ENCODE assay signal across 1 cellular context in genomic region chr12:47905313-47905730, GRCh38.
TF ChIP-seq lines count a peak whose summit lies in the region.

No MANE protein-coding gene starts in this region.

TF ChIP-seq in HEK293, 187 proteins besides CTCF, POLR2A, EP300 and RAD21 (continued from another document and continues in another):
- TF ChIP-seq ZNF518A (tag by site-specific recombination; conservative IDR thresholded peaks at IDR 0.05; ENCODE audit: low read depth) (no peak), KLF16 (tag by site-specific recombination; IDR thresholded peaks at IDR 0.05) (peak; percentile 51; the same call in 1 of the 2 replicates), ZNF513 (tag by site-specific recombination; IDR thresholded peaks at IDR 0.05) (no peak), PRDM2 (tag by site-specific recombination; IDR thresholded peaks at IDR 0.05; ENCODE audit: borderline replicate concordance) (peak; percentile 52; the same call in 1 of the 2 replicates), BCL6B (tag by site-specific recombination; IDR thresholded peaks at IDR 0.05) (no peak), SP3 (tag by site-specific recombination; IDR thresholded peaks at IDR 0.05) (no peak), ZNF626 (tag by site-specific recombination; IDR thresholded peaks at IDR 0.05) (no peak), PRDM1 (tag by site-specific recombination; IDR thresholded peaks at IDR 0.05) (no peak), HIC1 (tag by site-specific recombination; IDR thresholded peaks at IDR 0.05) (peak; percentile 77), GLIS1 (tag by site-specific recombination; IDR thresholded peaks at IDR 0.05) (peak; percentile 68), ZBTB11 (tag by site-specific recombination; conservative IDR thresholded peaks at IDR 0.05; ENCODE audit: low read depth) (no peak), ZNF146 (tag by site-specific recombination; IDR thresholded peaks at IDR 0.05) (no peak), HOXC10 (CRISPR knock-in tag; IDR thresholded peaks at IDR 0.05) (no peak), ZNF624 (tag by site-specific recombination; IDR thresholded peaks at IDR 0.05) (no peak), ZBTB44 (tag by site-specific recombination; IDR thresholded peaks at IDR 0.05) (no peak), BCL11B (tag by site-specific recombination; IDR thresholded peaks at IDR 0.05; ENCODE audit: low read depth) (peak; percentile 23; the same call in 1 of the 2 replicates), ZNF530 (tag by site-specific recombination; IDR thresholded peaks at IDR 0.05; ENCODE audit: low read depth) (no peak), ZNF202 (tag by site-specific recombination; IDR thresholded peaks at IDR 0.05; ENCODE audit: borderline replicate concordance) (no peak), ZNF521 (tag by site-specific recombination; IDR thresholded peaks at IDR 0.05) (no peak), ZNF645 (tag by site-specific recombination; IDR thresholded peaks at IDR 0.05) (no peak), GLIS2 (tag by site-specific recombination; IDR thresholded peaks at IDR 0.05) (peak; percentile 78), ZNF76 (tag by site-specific recombination; IDR thresholded peaks at IDR 0.05; ENCODE audit: borderline replicate concordance, low read depth) (0 out of 2 replicates have a peak, but pooled peaks have one; percentile 39), ZBTB6 (tag by site-specific recombination; IDR thresholded peaks at IDR 0.05) (peak; percentile 48; the same call in 1 of the 2 replicates), ZNF157 (tag by site-specific recombination; IDR thresholded peaks at IDR 0.05) (no peak), ZNF174 (tag by site-specific recombination; IDR thresholded peaks at IDR 0.05) (no peak)
